Comparison of ENCODE assay signal across 11 cellular contexts in genomic region chr22:44330727-44331660, GRCh38. TPM values are rescaled to one million over a fixed set of nuclear protein-coding genes. Genes with fewer than 3 reads are reported as not detected.
DNase-seq lines count a peak whose midpoint lies in the region; FAIRE-seq and TF ChIP-seq lines count a peak whose summit lies in the region.
"Had no signal": no experiment of that assay in that cellular context is flagged by ENCODE, and none has a peak within 500 bp of the region (broad histone marks: within the 10 kb centered on the region; RNA-seq: fewer than 3 reads in every experiment).

No MANE protein-coding gene starts in this region.

- H3K36me3 Mint-ChIP-seq in endothelial cell (ENCODE audit: low read depth, unreplicated experiment): peaks cover 2% of the 10 kb centered on the region
- no peaks in the 10 kb centered on the region for H3K36me3 Mint-ChIP-seq in neural progenitor cell

- peaks cover 7% of the 10 kb centered on the region for H3K27me3 Mint-ChIP-seq in endothelial cell (ENCODE audit: unreplicated experiment)
- peaks cover 33% of the 10 kb centered on the region for H3K27me3 Mint-ChIP-seq in neural progenitor cell (ENCODE audit: insufficient read depth, low read depth)

- H3K79me2 ChIP-seq in ACC112 (ENCODE audit: control insufficient read depth, insufficient read depth, low read length, unreplicated experiment) (no peaks in the 10 kb centered on the region), neural progenitor cell (ENCODE audit: low read depth) (no peaks in the 10 kb centered on the region)

- TF ChIP-seq CTCF in endothelial cell (IDR thresholded peaks at IDR 0.05; ENCODE audit: unreplicated experiment) (no peak), neural progenitor cell (IDR thresholded peaks at IDR 0.05) (no peak), D721Med (IDR thresholded peaks at IDR 0.05; ENCODE audit: insufficient read depth, missing control alignments) (no peak)

- peak overlapping the region; percentile 94 for H3K4me2 ChIP-seq in neural progenitor cell

- H3F3A ChIP-seq in neural progenitor cell (ENCODE audit: low read depth): peaks cover 19% of the 10 kb centered on the region

- no peaks in the 10 kb centered on the region for H3K9me3 ChIP-seq in neural progenitor cell (ENCODE audit: low read depth)

- peak overlapping the region; percentile 56 for H3K4me3 ChIP-seq in ACC112 (ENCODE audit: low read depth, low read length)
- H3K4me3 ChIP-seq in neural progenitor cell: peak overlapping the region; percentile 69

- no peak for FAIRE-seq in D721Med (lab: Jason Lieb, UNC)
- FAIRE-seq: GM18507 had no signal

- peaks cover 12% of the 10 kb centered on the region for H4K20me1 ChIP-seq in neural progenitor cell (ENCODE audit: low read depth)

- peak; percentile 26 for DNase-seq in HEK293T (ENCODE audit: extremely low spot score)
- peak; percentile 43 for DNase-seq in endothelial cell (ENCODE audit: low spot score)
- peak; percentile 76 for DNase-seq in neural progenitor cell (ENCODE audit: low spot score)
- no peak for DNase-seq in HCEC 1CT
- no peak for DNase-seq in NOMO-1 treated with dmso at 0.1 percent for 144 hours (lab: John Stamatoyannopoulos, UW; ENCODE audit: unreplicated experiment)
- DNase-seq in NCI-H526 (lab: John Stamatoyannopoulos, UW): no peak
- no peak for DNase-seq in D721Med (ENCODE audit: insufficient read length, low spot score)
- DNase-seq: activated effector memory CD4-positive, alpha-beta T cell treated with Interleukin-2 at 50 U/mL for 16 hours; NCI-H1092 had no signal

- CTCF ChIA-PET in HEK293T (lab: Yijun Ruan, JAX): interaction anchor here (0.6 kb wide), 1 partner anchor 252 kb away, joined by 3 read pairs; no protein-coding TSS in a partner anchor

- POLR2A ChIA-PET in HEK293T (lab: Yijun Ruan, JAX): interaction anchor here (1.0 to 1.6 kb wide), 3 partner anchors 11 to 27 kb away, joined by 3 to 5 read pairs (median 4); no protein-coding TSS in a partner anchor

- H3K9ac ChIP-seq in neural progenitor cell: no peak overlapping the region

- H3K9me3 Mint-ChIP-seq in endothelial cell (ENCODE audit: unreplicated experiment) (no peaks in the 10 kb centered on the region), neural progenitor cell (no peaks in the 10 kb centered on the region)

- H3K36me3 ChIP-seq in ACC112 (ENCODE audit: insufficient read depth, low read length): no peaks in the 10 kb centered on the region
- H3K36me3 ChIP-seq in neural progenitor cell: no peaks in the 10 kb centered on the region

- H3K4me1 Mint-ChIP-seq in endothelial cell (ENCODE audit: unreplicated experiment) (peaks cover 4% of the 10 kb centered on the region), neural progenitor cell (peaks cover 38% of the 10 kb centered on the region)

- H3K4me1 ChIP-seq in ACC112 (ENCODE audit: control insufficient read depth, insufficient read depth, low read length, unreplicated experiment) (peaks cover 6% of the 10 kb centered on the region), neural progenitor cell (peaks cover 24% of the 10 kb centered on the region)

- H3K27me3 ChIP-seq in ACC112 (ENCODE audit: insufficient read depth, low read length) (peaks cover 8% of the 10 kb centered on the region), neural progenitor cell (peaks cover 57% of the 10 kb centered on the region)

- no peak overlapping the region for H3K27ac ChIP-seq in ACC112 (ENCODE audit: low read depth, low read length)
- H3K27ac ChIP-seq in neural progenitor cell: no peak overlapping the region

- H3K27ac Mint-ChIP-seq in endothelial cell (ENCODE audit: unreplicated experiment): no peak overlapping the region
- H3K27ac Mint-ChIP-seq in neural progenitor cell: no peak overlapping the region

- H2AFZ ChIP-seq in ACC112 (ENCODE audit: low read length, unreplicated experiment): no peak overlapping the region
- H2AFZ ChIP-seq in neural progenitor cell (replicated peaks): peak overlapping the region; percentile 57

- H3K4me3 Mint-ChIP-seq in endothelial cell (ENCODE audit: unreplicated experiment) (peak overlapping the region; percentile 62), neural progenitor cell (peak overlapping the region; percentile 78)

TF ChIP-seq in HEK293T, 16 proteins besides CTCF, POLR2A, EP300 and RAD21:
- TF ChIP-seq SP1 (IDR thresholded peaks at IDR 0.05) (no peak), TARDBP (IDR thresholded peaks at IDR 0.05) (no peak), LEF1 (IDR thresholded peaks at IDR 0.05; ENCODE audit: borderline replicate concordance) (no peak), ELF4 (IDR thresholded peaks at IDR 0.05) (no peak), BHLHE40 (IDR thresholded peaks at IDR 0.05; ENCODE audit: borderline replicate concordance) (no peak), L3MBTL2 (conservative IDR thresholded peaks at IDR 0.05) (no peak), SUZ12 (IDR thresholded peaks at IDR 0.05) (no peak), NFRKB (IDR thresholded peaks at IDR 0.05) (no peak), CTBP1 (IDR thresholded peaks at IDR 0.05; ENCODE audit: borderline replicate concordance) (no peak), HDGF (IDR thresholded peaks at IDR 0.05; ENCODE audit: borderline replicate concordance) (no peak), ARNT (IDR thresholded peaks at IDR 0.05) (no peak), FOXK2 (IDR thresholded peaks at IDR 0.05) (no peak), ZNF384 (IDR thresholded peaks at IDR 0.05) (no peak), FOXM1 (IDR thresholded peaks at IDR 0.05; ENCODE audit: borderline replicate concordance) (no peak), FOXA1 (IDR thresholded peaks at IDR 0.05) (no peak)
- TF ChIP-seq, protein P1, sequence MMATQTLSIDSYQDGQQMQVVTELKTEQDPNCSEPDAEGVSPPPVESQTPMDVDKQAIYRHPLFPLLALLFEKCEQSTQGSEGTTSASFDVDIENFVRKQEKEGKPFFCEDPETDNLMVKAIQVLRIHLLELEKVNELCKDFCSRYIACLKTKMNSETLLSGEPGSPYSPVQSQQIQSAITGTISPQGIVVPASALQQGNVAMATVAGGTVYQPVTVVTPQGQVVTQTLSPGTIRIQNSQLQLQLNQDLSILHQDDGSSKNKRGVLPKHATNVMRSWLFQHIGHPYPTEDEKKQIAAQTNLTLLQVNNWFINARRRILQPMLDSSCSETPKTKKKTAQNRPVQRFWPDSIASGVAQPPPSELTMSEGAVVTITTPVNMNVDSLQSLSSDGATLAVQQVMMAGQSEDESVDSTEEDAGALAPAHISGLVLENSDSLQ (IDR thresholded peaks at IDR 0.05): no peak
TF ChIP-seq in HEK293T: peak in this region for 0.

RNA-seq across cellular contexts. Expression of gene SHISAL1, which starts 18.2 kb away (rescaled TPM):
- 6.5 TPM for total RNA-seq in endothelial cell (ENCODE audit: unreplicated experiment)
- 4.4 and 5.7 TPM in 2 replicates for total RNA-seq in neural progenitor cell (ENCODE audit: low replicate concordance)

Comparison
In these comparisons a context has a peak if more than half of its experiments do, and no peak if none do; other contexts are left out.
1. DNase-seq: peak in HEK293T (single experiment), endothelial cell (single experiment) and neural progenitor cell (single experiment); none in HCEC 1CT (single experiment), NOMO-1 treated with dmso at 0.1 percent for 144 hours (single experiment), NCI-H526 (0 of 2) and D721Med (single experiment).